ENCODE assay signal across 1 cellular context in the genomic region with DNA sequence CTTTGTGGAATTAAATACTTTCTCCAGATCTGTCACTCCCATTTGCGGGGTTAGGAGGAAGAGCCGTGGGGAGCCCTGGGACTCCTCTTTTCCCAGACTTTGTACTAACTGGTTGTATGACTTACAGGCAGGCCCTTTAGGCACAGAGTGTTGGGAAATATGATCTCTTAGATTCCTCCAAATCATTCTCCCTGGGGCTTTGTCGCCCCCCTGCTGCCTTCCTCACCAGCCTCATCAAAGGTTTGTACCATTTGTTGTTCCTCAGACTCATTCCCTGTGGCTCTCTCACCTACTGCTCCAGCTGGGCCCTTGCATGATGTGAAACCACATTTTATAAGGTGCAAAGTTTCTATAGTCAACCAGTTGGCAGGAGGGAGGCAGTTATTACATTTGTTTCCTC.
TF ChIP-seq lines count a peak whose summit lies in the region.

No MANE protein-coding gene starts in this region.

TF ChIP-seq in GM12878, 131 proteins besides CTCF, POLR2A, EP300 and RAD21:
- TF ChIP-seq IRF5 (IDR thresholded peaks at IDR 0.05; ENCODE audit: borderline replicate concordance), result no peak
- no peak for TF ChIP-seq GATAD2B (conservative IDR thresholded peaks at IDR 0.05; ENCODE audit: low read depth)
- TF ChIP-seq BRCA1 (IDR thresholded peaks at IDR 0.05; ENCODE audit: low read depth, low read length), result no peak
- TF ChIP-seq ESRRA (IDR thresholded peaks at IDR 0.05; ENCODE audit: low read length), result no peak
- TF ChIP-seq MYC (IDR thresholded peaks at IDR 0.05; ENCODE audit: insufficient read depth, insufficient read length, insufficient replicate concordance, low read length, severe bottlenecking), result no peak
- no peak for TF ChIP-seq TAF1 (IDR thresholded peaks at IDR 0.05; ENCODE audit: borderline replicate concordance, low read depth, low read length)
- no peak for TF ChIP-seq ATF7 (IDR thresholded peaks at IDR 0.05; ENCODE audit: low read depth)
- no peak for TF ChIP-seq BHLHE40 (IDR thresholded peaks at IDR 0.05; ENCODE audit: borderline replicate concordance in 1 of 2, low read depth in 2 of 2, low read length in 1 of 2)
- no peak for TF ChIP-seq ZNF592 (IDR thresholded peaks at IDR 0.05)
- no peak for TF ChIP-seq ZNF687 (IDR thresholded peaks at IDR 0.05)
- no peak for TF ChIP-seq IKZF1 (conservative IDR thresholded peaks at IDR 0.05)
